8 cellular contexts compared by ENCODE assay signal in the genomic region with DNA sequence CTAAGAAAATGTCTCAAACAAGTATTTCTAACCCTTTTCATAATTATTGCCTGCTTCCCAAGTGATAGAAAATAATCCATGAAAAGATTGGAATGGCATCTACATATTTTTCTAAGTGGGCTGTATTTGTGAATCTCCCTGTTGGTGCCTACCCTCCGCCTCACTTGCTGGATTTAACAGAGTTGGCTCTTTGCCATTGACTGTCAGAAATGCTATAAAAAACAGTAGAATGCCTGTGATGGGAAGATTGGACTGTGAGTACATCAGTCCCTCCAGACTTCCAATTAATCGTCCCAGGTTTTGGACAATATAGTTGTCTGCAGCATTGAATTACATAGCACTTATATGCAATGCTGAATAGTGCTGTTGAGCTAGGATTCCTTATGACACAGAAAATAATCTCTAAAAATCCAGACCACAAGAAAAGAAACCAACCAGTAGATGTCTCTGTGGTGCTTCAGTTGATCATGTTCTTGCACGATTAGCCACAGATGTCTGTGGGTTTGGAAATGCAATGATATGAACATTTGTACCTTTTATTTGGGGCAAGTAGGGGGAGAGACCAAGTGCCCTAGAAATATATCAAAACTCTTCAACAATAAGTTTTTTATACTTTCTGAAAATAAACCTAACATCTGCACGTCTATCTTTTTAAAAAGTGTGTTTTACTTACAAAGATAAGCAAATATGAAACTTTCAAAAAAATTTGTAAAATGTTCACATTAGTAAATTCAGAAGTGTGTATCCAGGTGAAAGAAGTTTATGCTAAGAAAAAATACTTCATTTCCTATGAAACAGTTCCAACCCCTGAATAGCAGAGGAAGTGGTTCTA.
A peak's percentile ranks its signal among the peaks of the same experiment; 100 is the strongest.
DNase-seq lines count a peak whose midpoint lies in the region; ATAC-seq and TF ChIP-seq lines count a peak whose summit lies in the region.

No MANE protein-coding gene starts in this region.

- H4K20me1 ChIP-seq in MM.1S (ENCODE audit: insufficient read depth, low read length) (no peaks in the 10 kb centered on the region), SU-DHL-6 (ENCODE audit: low read depth, low read length) (no peaks in the 10 kb centered on the region)

- H3K9me3 ChIP-seq in MM.1S (replicated peaks; ENCODE audit: insufficient read depth, low read length) = no peaks in the 10 kb centered on the region
- H3K9me3 ChIP-seq in SU-DHL-6 (ENCODE audit: insufficient read depth, low read length) = no peaks in the 10 kb centered on the region
- peaks cover 0 to 7% (median 0%) of the 10 kb centered on the region in 8 donors for H3K9me3 ChIP-seq in spleen

- H2AFZ ChIP-seq in MM.1S (ENCODE audit: low read length) = no peak overlapping the region
- no peak overlapping the region for H2AFZ ChIP-seq in SU-DHL-6 (ENCODE audit: low read depth, low read length, severe bottlenecking)

- H3K9me2 ChIP-seq in MM.1S (replicated peaks; ENCODE audit: insufficient read depth, low read length) = no peaks in the 10 kb centered on the region
- no peaks in the 10 kb centered on the region for H3K9me2 ChIP-seq in SU-DHL-6 (replicated peaks; ENCODE audit: insufficient read depth, low read length)

- H3K27me3 ChIP-seq in MM.1S (replicated peaks; ENCODE audit: insufficient read depth, low read length) = no peaks in the 10 kb centered on the region
- H3K27me3 ChIP-seq in SU-DHL-6 (ENCODE audit: low read length) = no peaks in the 10 kb centered on the region
- no peaks in the 10 kb centered on the region for H3K27me3 ChIP-seq in spleen (replicated peaks in 1 of 7)

- intact Hi-C loops in spleen (cut with DNase I; ENCODE audit: low total_unique reads) = loop anchor here (2.0 kb wide), 1 partner anchor 303 kb away; no protein-coding TSS in a partner anchor

- WGBS in spleen, 5 donors = 35 to 45% (median 37%) methylated on average over 4 of the region's 4 CpGs

- DNase-seq in AG20443 (ENCODE audit: low spot score) (peak; percentile 79), MM.1S (peak; percentile 53), foreskin fibroblast (peak; percentile 72 to 86), renal cortical epithelial cell (ENCODE audit: low read depth) (peak; percentile 82), spleen (no peak)
- DNase-seq in activated naive CD4-positive, alpha-beta T cell (lab: John Stamatoyannopoulos, UW) = no peak

- H3K4me1 ChIP-seq in MM.1S (ENCODE audit: low read length) (no peaks in the 10 kb centered on the region), spleen (no peaks in the 10 kb centered on the region)

- no peaks in the 10 kb centered on the region for H3K36me3 ChIP-seq in MM.1S (replicated peaks; ENCODE audit: insufficient read depth, low read length)
- no peaks in the 10 kb centered on the region for H3K36me3 ChIP-seq in SU-DHL-6 (ENCODE audit: low read length)
- H3K36me3 ChIP-seq in spleen = no peaks in the 10 kb centered on the region

- H3K27ac ChIP-seq in MM.1S (ENCODE audit: low read length) (no peak overlapping the region), SU-DHL-6 (ENCODE audit: low read depth, low read length) (no peak overlapping the region), spleen (no peak overlapping the region)

- TF ChIP-seq POLR2A in spleen (IDR thresholded peaks at IDR 0.05) = no peak

- H3K4me2 ChIP-seq in MM.1S (ENCODE audit: low read depth, low read length) = no peak overlapping the region
- H3K4me2 ChIP-seq in SU-DHL-6 (ENCODE audit: low read depth, low read length, poor library complexity, severe bottlenecking) = no peak overlapping the region

- H3K79me2 ChIP-seq in MM.1S (ENCODE audit: low read length) = no peaks in the 10 kb centered on the region
- H3K79me2 ChIP-seq in SU-DHL-6 (ENCODE audit: insufficient read depth, low read length) = no peaks in the 10 kb centered on the region

- ATAC-seq in GM18520 (IDR thresholded peaks at IDR 0.05; ENCODE audit: unreplicated experiment) = peak; percentile 41

- no peaks in the 10 kb centered on the region for H3F3A ChIP-seq in MM.1S (ENCODE audit: insufficient read depth, low read length)
- no peaks in the 10 kb centered on the region for H3F3A ChIP-seq in SU-DHL-6 (ENCODE audit: insufficient read depth)

- TF ChIP-seq CTCF in MM.1S (IDR thresholded peaks at IDR 0.05; ENCODE audit: low read length) (peak; percentile 55), SU-DHL-6 (IDR thresholded peaks at IDR 0.05; ENCODE audit: insufficient read depth, low read length, poor library complexity, severe bottlenecking) (peak; percentile 20), foreskin fibroblast (IDR thresholded peaks at IDR 0.05; ENCODE audit: low read depth, low read length) (peak; percentile 45), spleen (IDR thresholded peaks at IDR 0.05 in 8 of 11, conservative IDR thresholded peaks at IDR 0.05 in 3 of 11) (peak in 4 of 11 experiments; percentile 26 to 54 (median 36))

- H3K4me3 ChIP-seq in MM.1S (ENCODE audit: low read length) (no peak overlapping the region), SU-DHL-6 (ENCODE audit: insufficient read depth, low read length, poor library complexity, severe bottlenecking) (no peak overlapping the region), foreskin fibroblast (ENCODE audit: low read depth in 1 of 2, low read length in 2 of 2) (no peak overlapping the region), spleen (no peak overlapping the region)

- H3K9ac ChIP-seq in MM.1S (ENCODE audit: low read length) = no peak overlapping the region
- H3K9ac ChIP-seq in SU-DHL-6 (ENCODE audit: low read length) = no peak overlapping the region

Comparison
In these comparisons a context has a peak if more than half of its experiments do, and no peak if none do; other contexts are left out.
1. DNase-seq: peak in AG20443 (single experiment), MM.1S (single experiment), foreskin fibroblast (2 of 2) and renal cortical epithelial cell (single experiment); none in spleen (single experiment) and activated naive CD4-positive, alpha-beta T cell (0 of 4).